8 cellular contexts compared by ENCODE assay signal in the genomic region with DNA sequence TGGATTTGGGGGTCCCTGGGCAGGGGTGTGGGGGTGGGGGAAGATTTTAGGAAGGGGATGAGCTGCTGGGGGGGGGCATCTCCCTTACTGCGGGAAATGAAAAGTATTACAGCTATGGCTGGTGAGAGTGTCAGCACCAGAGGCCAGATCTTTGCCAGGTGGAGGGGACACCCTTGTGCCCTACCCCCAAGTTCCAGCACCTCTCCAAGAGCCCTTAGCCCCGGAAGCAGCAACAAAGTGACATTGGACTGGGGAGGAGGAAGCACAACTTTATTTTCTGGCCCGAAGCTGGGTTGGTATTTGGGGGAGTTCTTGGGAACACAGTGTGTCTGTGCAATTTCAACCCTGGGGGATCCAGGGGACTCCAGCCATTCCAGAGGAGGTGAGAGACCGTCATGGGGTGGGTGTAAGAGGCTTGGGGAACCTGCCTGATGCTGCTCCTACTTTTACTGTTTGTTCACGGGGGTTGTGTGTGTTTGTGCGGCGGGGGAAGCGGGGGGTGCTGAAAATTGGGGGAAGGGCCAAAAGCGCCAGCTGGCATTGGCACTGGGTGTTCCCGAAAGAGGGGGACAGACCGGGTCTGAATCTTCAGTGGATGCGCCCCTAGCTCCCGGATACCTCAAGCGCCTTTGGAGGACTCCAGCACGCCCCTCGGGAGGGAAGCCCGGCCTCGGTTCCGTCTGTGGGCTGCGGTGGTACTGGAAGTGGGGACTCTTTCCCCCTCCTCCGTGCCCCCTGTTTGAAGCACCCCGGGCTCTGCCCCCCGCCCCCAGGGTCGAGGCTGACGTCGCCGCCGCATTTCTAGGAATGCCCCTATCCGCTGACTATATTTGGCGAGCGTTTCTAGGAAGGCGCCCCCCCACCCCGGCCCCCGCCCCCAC.
DNase-seq lines count a peak whose midpoint lies in the region; ATAC-seq, FAIRE-seq and TF ChIP-seq lines count a peak whose summit lies in the region.

No MANE protein-coding gene starts in this region.

- H3K9me3 ChIP-seq in neuronal stem cell (replicated peaks in 1 of 2; ENCODE audit: control insufficient read depth in 2 of 2, insufficient read depth in 1 of 2, low read depth in 1 of 2, low read length in 2 of 2), result no peaks in the 10 kb centered on the region

- WGBS in neuronal stem cell (ENCODE audit: extremely low coverage in 2 of 2, insufficient read length in 2 of 2, insufficient replicate concordance in 1 of 2), 2 donors, result no CpG with 5 or more reads among the region's 34 CpGs

- DNase-seq in H54 (ENCODE audit: insufficient read length, low spot score) (peak; percentile 49), neuronal stem cell (ENCODE audit: low spot score) (no peak), UCSD-AML1 (lab: John Stamatoyannopoulos, UW; ENCODE audit: unreplicated experiment) (no peak), COR-L47 (lab: John Stamatoyannopoulos, UW) (no peak)

- no peak overlapping the region for H2AK5ac ChIP-seq in neuronal stem cell (ENCODE audit: low read depth, low read length)

- peak overlapping the region; percentile 91 for H3K4me2 ChIP-seq in neuronal stem cell (ENCODE audit: insufficient read depth, low read length, poor library complexity, severe bottlenecking)

- H4K8ac ChIP-seq in neuronal stem cell (ENCODE audit: low read depth, low read length), result no peak overlapping the region

- peak overlapping the region; percentile 65 to 76 for H3K4me3 ChIP-seq in neuronal stem cell (ENCODE audit: low read length in 2 of 2)

- no peak overlapping the region for H3K14ac ChIP-seq in neuronal stem cell (ENCODE audit: low read length)

- H2BK12ac ChIP-seq in neuronal stem cell (ENCODE audit: low read length), result peak overlapping the region; percentile 22

- peaks cover 18 to 20% of the 10 kb centered on the region in 2 donors for H3K4me1 ChIP-seq in neuronal stem cell (ENCODE audit: control insufficient read depth in 2 of 2, insufficient read depth in 1 of 2, low read depth in 1 of 2, low read length in 2 of 2)

- no peak overlapping the region for H2BK5ac ChIP-seq in neuronal stem cell (ENCODE audit: low read length)

- H3K27ac ChIP-seq in C4-2B, result peak overlapping the region; percentile 98
- peak overlapping the region; percentile 71; the same call in 1 of the 2 replicates for H3K27ac ChIP-seq in VCaP
- H3K27ac ChIP-seq in neuronal stem cell (replicated peaks; ENCODE audit: low read length), result no peak overlapping the region

- H3K36me3 ChIP-seq in neuronal stem cell (replicated peaks in 1 of 2; ENCODE audit: control insufficient read depth in 2 of 2, insufficient read depth in 2 of 2, low read length in 2 of 2), result no peaks in the 10 kb centered on the region

- peak overlapping the region; percentile 65 for H3K23ac ChIP-seq in neuronal stem cell (ENCODE audit: low read depth, low read length, poor library complexity)

- H3K4ac ChIP-seq in neuronal stem cell (ENCODE audit: low read length), result no peak overlapping the region

- FAIRE-seq in H54 (lab: Jason Lieb, UNC), result no peak

- H3K9ac ChIP-seq in neuronal stem cell (ENCODE audit: low read depth, low read length, poor library complexity), result peak overlapping the region; percentile 44

- H2AFZ ChIP-seq in neuronal stem cell (ENCODE audit: low read length), result peak overlapping the region; percentile 87

- no peak for TF ChIP-seq POLR2A in H54 (IDR thresholded peaks at IDR 0.05; ENCODE audit: low read depth, low read length)

- no peak overlapping the region for H2BK15ac ChIP-seq in neuronal stem cell (ENCODE audit: low read length)

- H3K18ac ChIP-seq in neuronal stem cell (ENCODE audit: low read length), result peak overlapping the region; percentile 95

- peak; percentile 6 for ATAC-seq in esophagus mucosa
- no peak for ATAC-seq in GM18861 (IDR thresholded peaks at IDR 0.05; ENCODE audit: unreplicated experiment)

- H3K27me3 ChIP-seq in neuronal stem cell (ENCODE audit: control insufficient read depth in 3 of 3, insufficient read depth in 3 of 3, low read depth in 1 of 3, low read length in 3 of 3), result peaks cover 0 to 4% (median 4%) of the 10 kb centered on the region in 3 experiments

- no peak overlapping the region for H4K91ac ChIP-seq in neuronal stem cell (ENCODE audit: low read depth, low read length, poor library complexity)

- H3K79me1 ChIP-seq in neuronal stem cell (ENCODE audit: low read depth, low read length), result peaks cover 6% of the 10 kb centered on the region

- peak overlapping the region; percentile 72 for H2BK120ac ChIP-seq in neuronal stem cell (ENCODE audit: low read depth, low read length)

- peak; percentile 46 for TF ChIP-seq CTCF in C4-2B (conservative IDR thresholded peaks at IDR 0.05)
- 0 out of 2 replicates have a peak, but pooled peaks have one; percentile 14 for TF ChIP-seq CTCF in VCaP (conservative IDR thresholded peaks at IDR 0.05)
